In genomic region chr14:47186491-47186890, GRCh38 we compare ENCODE assay signal across 22 cellular contexts.
DNase-seq lines count a peak whose midpoint lies in the region; ATAC-seq and TF ChIP-seq lines count a peak whose summit lies in the region.
"Had no signal": no experiment of that assay in that cellular context is flagged by ENCODE, and none has a peak within 500 bp of the region (broad histone marks: within the 10 kb centered on the region; RNA-seq: fewer than 3 reads in every experiment).

No MANE protein-coding gene starts in this region.

- no peaks in the 10 kb centered on the region for H3K36me3 ChIP-seq in heart right ventricle
- H3K36me3 ChIP-seq: adrenal gland, neural progenitor cell, tibial nerve had no signal

- DNase-seq in D341Med (ENCODE audit: low spot score) (peak; percentile 38), NCI-H2171 treated with DMSO at 0.1 percent for 48 hours (lab: John Stamatoyannopoulos, UW) (peak; percentile 56), astrocyte of the spinal cord (ENCODE audit: low read depth, low spot score) (peak; percentile 49), left kidney (ENCODE audit: low read depth, low spot score) (peak; percentile 41), ecto neural progenitor cell (ENCODE audit: low spot score) (no peak), heart right ventricle (no peak)
- DNase-seq: activated CD4-positive, alpha-beta T cell treated with anti-CD3 and anti-CD28 coated beads for 48 hours; activated CD8-positive, alpha-beta memory T cell treated with anti-CD3 and anti-CD28 coated beads, Interleukin-2, amount 50 U/mL, for 4 hours; activated effector memory CD4-positive, alpha-beta T cell treated with anti-CD3 and anti-CD28 coated beads, Interleukin-2, amount 50 U/mL, for 16 hours; adrenal gland; central memory CD4-positive, alpha-beta T cell; DMS153; hypothalamus; kidney; NCI-H1694; PC-9 had no signal

- H3K27me3 ChIP-seq in heart right ventricle = no peaks in the 10 kb centered on the region
- H3K27me3 ChIP-seq: adrenal gland, neural progenitor cell, tibial nerve had no signal

- no peaks in the 10 kb centered on the region for H3K4me1 ChIP-seq in heart right ventricle
- H3K4me1 ChIP-seq: adrenal gland, neural progenitor cell, tibial nerve had no signal

- H3K9me3 ChIP-seq in heart right ventricle = no peaks in the 10 kb centered on the region
- H3K9me3 ChIP-seq: tibial nerve had no signal

- no peak overlapping the region for H3K27ac ChIP-seq in heart right ventricle
- H3K27ac ChIP-seq: adrenal gland, neural progenitor cell, PC-9, tibial nerve had no signal

- ATAC-seq in GM18511 (IDR thresholded peaks at IDR 0.05; ENCODE audit: unreplicated experiment) (no peak), HG03095 (IDR thresholded peaks at IDR 0.05; ENCODE audit: unreplicated experiment) (no peak), heart right ventricle (no peak)
- ATAC-seq: SK-N-SH treated with all-trans-retinoic acid at 6 μM for 48 hours; stimulated activated memory B cell treated with anti-CD40 and anti-IgM and Interleukin-4, amounts not matched to agents 10 μg/mL and 1 μg/mL and 100 μg/mL, for 72 hours had no signal

- in situ Hi-C loops in astrocyte of the spinal cord (cut with HindIII; ENCODE audit: low sequenced_read_pairs) = no loop called here

- TF ChIP-seq CTCF in astrocyte of the spinal cord (IDR thresholded peaks at IDR 0.05; ENCODE audit: low read depth, low read length) = no peak
- no peak for TF ChIP-seq CTCF in heart right ventricle (IDR thresholded peaks at IDR 0.05)

- H3K4me3 ChIP-seq in astrocyte of the spinal cord (ENCODE audit: low read depth, low read length) (no peak overlapping the region), heart right ventricle (no peak overlapping the region)
- H3K4me3 ChIP-seq: adrenal gland, neural progenitor cell, PC-9, tibial nerve had no signal

- 49 to 58% methylated on average over 2 of the region's 2 CpGs for whole genome bisulfite sequencing in heart right ventricle, 2 donors

- intact Hi-C loops in heart right ventricle (cut with DNase I) = no loop called here

Comparison
In these comparisons a context has a peak if more than half of its experiments do, and no peak if none do; other contexts are left out.
1. DNase-seq: peak in D341Med (single experiment), NCI-H2171 treated with DMSO at 0.1 percent for 48 hours (single experiment), astrocyte of the spinal cord (single experiment) and left kidney (single experiment); none in ecto neural progenitor cell (single experiment) and heart right ventricle (0 of 2).